ENCODE assay signal across 9 cellular contexts in genomic region chr1:67834246-67834877, GRCh38. TPM values are rescaled to one million over a fixed set of nuclear protein-coding genes. Genes with fewer than 3 reads are reported as not detected.
DNase-seq lines count a peak whose midpoint lies in the region; ATAC-seq, FAIRE-seq and TF ChIP-seq lines count a peak whose summit lies in the region.
"Had no signal": no experiment of that assay in that cellular context is flagged by ENCODE, and none has a peak within 500 bp of the region (broad histone marks: within the 10 kb centered on the region; RNA-seq: fewer than 3 reads in every experiment).

No MANE protein-coding gene starts in this region.

- ATAC-seq in stimulated activated effector memory CD8-positive, alpha-beta T cell treated with anti-CD3 and anti-CD28 coated beads, Interleukin-12 subunit alpha, Interleukin-12 subunit beta, amount 100 ng/mL, for 72 hours = peak; percentile 6
- ATAC-seq in GM21619 (IDR thresholded peaks at IDR 0.05; ENCODE audit: unreplicated experiment) = no peak
- no peak for ATAC-seq in Right ventricle myocardium inferior

- H3K9me3 Mint-ChIP-seq in stimulated activated effector memory CD8-positive, alpha-beta T cell treated with anti-CD3 and anti-CD28 coated beads, Interleukin-12 subunit alpha, Interleukin-12 subunit beta, amount 100 ng/mL, for 72 hours = no peaks in the 10 kb centered on the region

- H3K36me3 ChIP-seq in esophagus squamous epithelium = no peaks in the 10 kb centered on the region

- DNase-seq in H54 (ENCODE audit: insufficient read length, low spot score) = no peak
- peak; percentile 64 to 77 for DNase-seq in NCI-H524 (lab: John Stamatoyannopoulos, UW)
- no peak for DNase-seq in esophagus squamous epithelium (lab: John Stamatoyannopoulos, UW)
- DNase-seq in stimulated activated effector memory CD8-positive, alpha-beta T cell treated with anti-CD3 and anti-CD28 coated beads, Interleukin-12 subunit alpha, Interleukin-12 subunit beta, amount 100 ng/mL, for 72 hours (ENCODE audit: low spot score in 2 of 2) = no peak
- DNase-seq in GM12891 (ENCODE audit: insufficient read length, low spot score) = no peak
- no peak for DNase-seq in Right ventricle myocardium inferior (ENCODE audit: missing footprints)
- DNase-seq: effector CD8-positive, alpha-beta T cell; NCI-H774 had no signal

- TF ChIP-seq CTCF in esophagus squamous epithelium (IDR thresholded peaks at IDR 0.05) = no peak

- peaks cover 11% of the 10 kb centered on the region for H3K4me1 Mint-ChIP-seq in stimulated activated effector memory CD8-positive, alpha-beta T cell treated with anti-CD3 and anti-CD28 coated beads, Interleukin-12 subunit alpha, Interleukin-12 subunit beta, amount 100 ng/mL, for 72 hours

- H3K4me3 ChIP-seq in esophagus squamous epithelium = peak overlapping the region in 1 of 4 donors; percentile 83

- no peaks in the 10 kb centered on the region for H3K36me3 Mint-ChIP-seq in stimulated activated effector memory CD8-positive, alpha-beta T cell treated with anti-CD3 and anti-CD28 coated beads, Interleukin-12 subunit alpha, Interleukin-12 subunit beta, amount 100 ng/mL, for 72 hours

- H3K9me3 ChIP-seq in esophagus squamous epithelium = no peaks in the 10 kb centered on the region

- FAIRE-seq in H54 (lab: Jason Lieb, UNC) (peak; percentile 15), GM12891 (lab: Jason Lieb, UNC) (no peak)

- 59 to 63% methylated on average over 4 of the region's 4 CpGs for WGBS in esophagus squamous epithelium, 2 donors

- TF ChIP-seq POLR2A in H54 (IDR thresholded peaks at IDR 0.05; ENCODE audit: low read depth, low read length) = no peak
- TF ChIP-seq POLR2A in esophagus squamous epithelium (IDR thresholded peaks at IDR 0.05) = no peak
- TF ChIP-seq POLR2A in GM12891 (IDR thresholded peaks at IDR 0.05; ENCODE audit: low read depth, low read length) = no peak

- H3K27ac ChIP-seq in esophagus squamous epithelium = peak overlapping the region; percentile 92 to 97 (median 96)

- peaks cover 7 to 84% (median 48%) of the 10 kb centered on the region in 3 donors for H3K4me1 ChIP-seq in esophagus squamous epithelium

- peak overlapping the region; percentile 61 for H3K4me3 Mint-ChIP-seq in stimulated activated effector memory CD8-positive, alpha-beta T cell treated with anti-CD3 and anti-CD28 coated beads, Interleukin-12 subunit alpha, Interleukin-12 subunit beta, amount 100 ng/mL, for 72 hours

- H3K27me3 ChIP-seq in esophagus squamous epithelium = peaks cover 0 to 15% (median 0%) of the 10 kb centered on the region in 4 donors

- H3K27ac Mint-ChIP-seq in stimulated activated effector memory CD8-positive, alpha-beta T cell treated with anti-CD3 and anti-CD28 coated beads, Interleukin-12 subunit alpha, Interleukin-12 subunit beta, amount 100 ng/mL, for 72 hours = no peak overlapping the region

- intact Hi-C loops in esophagus squamous epithelium (cut with DNase I) = loop anchor here (10.0 kb wide), 2 partner anchors 60 to 150 kb away; partner anchors contain the start of gene GADD45A
- intact Hi-C loops in Right ventricle myocardium inferior (cut with DNase I) = loop anchor here (2.0 to 10.0 kb wide), 4 partner anchors 68 to 370 kb away; partner anchors contain the start of gene GADD45A

TF ChIP-seq in GM12891, 5 proteins besides CTCF, POLR2A, EP300 and RAD21:
- no peak for TF ChIP-seq TAF1 (IDR thresholded peaks at IDR 0.05; ENCODE audit: low read depth, low read length)
- no peak for TF ChIP-seq POLR2AphosphoS5 (IDR thresholded peaks at IDR 0.05; ENCODE audit: low read depth, low read length)
TF ChIP-seq in GM12891: peak in this region for 0.

RNA-seq across cellular contexts. Expression of gene GNG12, which starts 1.1 kb away (rescaled TPM):
- total RNA-seq in esophagus squamous epithelium = 100 to 1,000 TPM in 1 of 4 donors, 10 to 100 TPM in 3; 65.4 to 104 (median 89.9) TPM
- polyA plus RNA-seq in GM12891 (2012; ENCODE audit: low read depth, missing spikeins) = not detected
- 37.2 TPM for total RNA-seq in Right ventricle myocardium inferior

Comparison
In these comparisons a context has a peak if more than half of its experiments do, and no peak if none do; other contexts are left out.
1. DNase-seq: peak in NCI-H524 (2 of 2); none in H54 (single experiment), esophagus squamous epithelium (single experiment), stimulated activated effector memory CD8-positive, alpha-beta T cell treated with anti-CD3 and anti-CD28 coated beads, Interleukin-12 subunit alpha, Interleukin-12 subunit beta, amount 100 ng/mL, for 72 hours (0 of 2), GM12891 (single experiment) and Right ventricle myocardium inferior (single experiment).